ENCODE assay signal across 10 cellular contexts in the genomic region with DNA sequence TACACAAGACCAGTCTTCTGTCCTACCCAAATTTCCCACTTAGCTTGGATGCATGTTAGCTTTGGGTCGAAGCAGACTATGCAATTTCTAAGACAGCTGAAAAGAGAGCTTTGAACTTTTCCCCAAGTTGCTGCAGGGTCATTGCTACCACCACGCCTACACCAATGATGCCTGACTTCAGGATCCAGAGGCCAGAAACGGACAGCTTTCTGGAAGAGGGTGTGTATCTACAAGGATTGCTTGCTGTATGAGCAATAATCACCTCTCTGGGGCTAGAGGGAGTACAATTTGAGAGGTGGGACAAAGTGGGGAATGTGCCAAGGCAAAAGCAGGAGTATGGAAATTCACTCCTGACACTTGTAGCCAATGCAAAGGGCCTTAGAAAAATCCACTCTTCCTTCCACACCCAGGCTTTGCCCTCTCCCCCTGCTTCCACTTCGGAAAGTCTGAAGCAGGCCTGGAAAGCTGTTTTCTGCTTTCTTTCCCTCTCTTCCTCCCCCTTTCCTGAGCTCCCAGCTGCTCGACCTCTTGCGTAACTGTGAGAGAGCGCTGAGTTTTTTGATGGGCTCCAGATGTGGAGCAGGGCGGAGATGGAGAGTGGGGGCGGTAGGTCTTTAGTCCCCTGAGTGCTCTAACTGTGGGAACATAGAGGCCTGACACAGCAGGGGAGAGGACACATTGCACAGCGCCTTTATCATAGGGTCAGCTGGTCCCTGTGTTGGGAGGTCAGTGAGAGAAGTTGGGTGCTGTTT. TPM values are rescaled to one million over a fixed set of nuclear protein-coding genes. Genes with fewer than 3 reads are reported as not detected.
A peak's percentile ranks its signal among the peaks of the same experiment; 100 is the strongest.
DNase-seq lines count a peak whose midpoint lies in the region; ATAC-seq, FAIRE-seq and TF ChIP-seq lines count a peak whose summit lies in the region.
"Had no signal": no experiment of that assay in that cellular context is flagged by ENCODE, and none has a peak within 500 bp of the region (broad histone marks: within the 10 kb centered on the region; RNA-seq: fewer than 3 reads in every experiment).

No MANE protein-coding gene starts in this region.

- H3K4me1 ChIP-seq in HepG2 (ENCODE audit: insufficient read depth, low read length) = peaks cover 39% of the 10 kb centered on the region
- H3K4me1 ChIP-seq in subcutaneous abdominal adipose tissue (ENCODE audit: control insufficient read depth in 5 of 5, insufficient read depth in 5 of 5, low read length in 5 of 5) = peaks cover 37 to 81% (median 69%) of the 10 kb centered on the region in 5 donors

- no peak for FAIRE-seq in HepG2 (lab: Jason Lieb, UNC)

- no peak for TF ChIP-seq POLR2A in HepG2 (IDR thresholded peaks at IDR 0.05; ENCODE audit: insufficient read depth in 1 of 2, low read depth in 2 of 2, low read length in 2 of 2)

- DNase-seq in HCEC 1CT (peak; percentile 93), cardiac fibroblast (ENCODE audit: low read depth in 2 of 2) (peak; percentile 97), HepG2 (ENCODE audit: low spot score) (peak; percentile 41), NCI-H1105 (lab: John Stamatoyannopoulos, UW) (no peak), NCI-H526 (lab: John Stamatoyannopoulos, UW) (no peak), NCI-H510A treated with DMSO at 0.1 percent for 48 hours (lab: John Stamatoyannopoulos, UW) (no peak)
- DNase-seq: activated CD4-positive, CD25-positive, alpha-beta regulatory T cell treated with anti-CD3 and anti-CD28 coated beads, Interleukin-2, amount 50 U/mL, for 72 hours had no signal

- no TSS peak for BruUV-seq in HepG2 (replicated peaks; lab: Mats Ljungman, UMichigan)

- H3K27me3 ChIP-seq in HepG2 (ENCODE audit: control insufficient read depth in 1 of 2, insufficient read depth in 2 of 2, low read length in 2 of 2) (peaks cover 0 to 6% of the 10 kb centered on the region in 2 experiments; a peak in 1 of 5 replicates), subcutaneous abdominal adipose tissue (ENCODE audit: control insufficient read depth in 5 of 5, insufficient read depth in 4 of 5, low read length in 5 of 5) (peaks cover 0 to 3% (median 0%) of the 10 kb centered on the region in 5 donors)

- H3K4me3 ChIP-seq in cardiac fibroblast (replicated peaks in 1 of 2; ENCODE audit: low read depth in 2 of 2, low read length in 2 of 2) (no peak overlapping the region), HepG2 (replicated peaks in 1 of 3; ENCODE audit: insufficient read depth in 1 of 3, low read depth in 2 of 3, low read length in 3 of 3) (peak overlapping the region in 1 of 3 experiments; percentile 32; a peak in 2 of 6 replicates), subcutaneous abdominal adipose tissue (ENCODE audit: low read depth in 1 of 5, low read length in 5 of 5) (peak overlapping the region in 2 of 5 donors; percentile 23 to 30)

- H3K27ac ChIP-seq in HepG2 (ENCODE audit: extremely low read length, insufficient read depth, low read length) (no peak overlapping the region), subcutaneous abdominal adipose tissue (ENCODE audit: low read depth, low read length) (peak overlapping the region; percentile 83)

- no peaks in the 10 kb centered on the region for H3K79me2 ChIP-seq in HepG2 (ENCODE audit: insufficient read depth, low read length)

- WGBS in HepG2 (ENCODE audit: low lambda C conversion rate) = 5% methylated on average over 9 of the region's 10 CpGs

- CTCF ChIA-PET in HepG2 (lab: Yijun Ruan, JAX; ENCODE audit: low intra/inter-chr PET ratio, low total read pairs) = no interaction called here

- H3K4me2 ChIP-seq in HepG2 (ENCODE audit: low read depth, low read length) = peak overlapping the region; percentile 91

- POLR2A ChIA-PET in HepG2 (lab: Yijun Ruan, JAX) = interaction anchor here (2.5 to 6.9 kb wide), 2 partner anchors 16 to 33 kb away, joined by 9 to 83 read pairs; a partner anchor contains a TSS

- H3K36me3 ChIP-seq in HepG2 (replicated peaks in 1 of 2; ENCODE audit: control insufficient read depth in 1 of 2, insufficient read depth in 2 of 2, low read length in 2 of 2) (peaks cover 3 to 17% of the 10 kb centered on the region in 2 experiments), subcutaneous abdominal adipose tissue (ENCODE audit: control insufficient read depth in 5 of 5, insufficient read depth in 5 of 5, low read length in 5 of 5) (peaks cover 10 to 22% (median 17%) of the 10 kb centered on the region in 5 donors)

- no peaks in the 10 kb centered on the region for H4K20me1 ChIP-seq in HepG2 (ENCODE audit: insufficient read depth, low read length)

- no peak for TF ChIP-seq RAD21 in HepG2 (CRISPR knock-in tag; IDR thresholded peaks at IDR 0.05)

- ATAC-seq in HepG2 (peak; percentile 15), HG03565 (IDR thresholded peaks at IDR 0.05; ENCODE audit: unreplicated experiment) (no peak)

- no peak overlapping the region for H3K9ac ChIP-seq in HepG2 (ENCODE audit: insufficient read depth, low read depth, low read length)
- peak overlapping the region in 2 of 5 donors; percentile 22 to 51 for H3K9ac ChIP-seq in subcutaneous abdominal adipose tissue (ENCODE audit: low read length in 5 of 5)

- H3K9me3 ChIP-seq in HepG2 (ENCODE audit: low read length) (no peaks in the 10 kb centered on the region), subcutaneous abdominal adipose tissue (ENCODE audit: control insufficient read depth in 5 of 5, low read length in 5 of 5) (no peaks in the 10 kb centered on the region)

- no peak overlapping the region for H2AFZ ChIP-seq in HepG2 (ENCODE audit: low read length)

- in situ Hi-C loops in HepG2 (cut with HindIII; ENCODE audit: extremely low pct_ligation_motif_present, low pct_unique_long_range_greater_than_20kb) = no loop called here

- TF ChIP-seq EP300 in HepG2 (IDR thresholded peaks at IDR 0.05; ENCODE audit: low read depth in 2 of 2, low read length in 2 of 2) (no peak), HepG2 (CRISPR knock-in tag; IDR thresholded peaks at IDR 0.05; ENCODE audit: borderline replicate concordance) (no peak)

- TF ChIP-seq CTCF in cardiac fibroblast (IDR thresholded peaks at IDR 0.05; ENCODE audit: low read depth, low read length) = no peak
- TF ChIP-seq CTCF in HepG2 (CRISPR knock-in tag; IDR thresholded peaks at IDR 0.05) = no peak

- intact Hi-C loops in HepG2 (cut with micrococcal nuclease; ENCODE audit: unreplicated experiment) = loop anchor here (5.0 kb wide), 1 partner anchor 33 kb away; a partner anchor contains a TSS

RNA-seq across cellular contexts. Expression of a gene that starts 2.1 kb away (rescaled TPM):
- 9.9 and 13.8 TPM in 2 replicates for total RNA-seq in HepG2 (2016; rRNA removed; fragmentation: Illumina TruSeq; extraction: Trizol)
- 3.6 and 5.0 TPM in 2 replicates for total RNA-seq in HepG2 (2016; cell fraction: cytosol; rRNA removed; fragmentation: Illumina TruSeq; extraction: Trizol; ENCODE audit: low read depth)
- total RNA-seq in HepG2 (2016; cell fraction: insoluble cytoplasmic fraction; rRNA removed; fragmentation: Illumina TruSeq; extraction: Trizol) = 7.9 and 11.9 TPM in 2 replicates
- total RNA-seq in HepG2 (2016; cell fraction: membrane; rRNA removed; fragmentation: Illumina TruSeq; extraction: Trizol) = 7.7 and 8.9 TPM in 2 replicates
- 12.4 and 22.0 TPM in 2 replicates for total RNA-seq in HepG2 (2016; cell fraction: nucleus; rRNA removed; fragmentation: Illumina TruSeq; extraction: Trizol)
- 14.2 and 18.3 TPM in 2 replicates for polyA plus RNA-seq in HepG2 (2011; rRNA removed)
- 9.1 and 10.7 TPM in 2 replicates for polyA plus RNA-seq in HepG2 (2011; cell fraction: cytosol; rRNA removed)
- polyA plus RNA-seq in HepG2 (2011; cell fraction: nucleus; rRNA removed) = 57.1 and 61.1 TPM in 2 replicates
- polyA plus RNA-seq in HepG2 (2012) = 7.5 and 8.6 TPM in 2 replicates
- 1.4 TPM in 2 replicates for polyA plus RNA-seq in HepG2 (2016; cell fraction: cytosol; fragmentation: Illumina TruSeq; extraction: Trizol; ENCODE audit: low read depth)
- polyA plus RNA-seq in HepG2 (2016; cell fraction: insoluble cytoplasmic fraction; fragmentation: Illumina TruSeq; extraction: Trizol; ENCODE audit: low read depth) = 7.3 and 8.6 TPM in 2 replicates
- 2.1 and 2.9 TPM in 2 replicates for polyA plus RNA-seq in HepG2 (2016; cell fraction: membrane; fragmentation: Illumina TruSeq; extraction: Trizol; ENCODE audit: low read depth)
- polyA plus RNA-seq in HepG2 (2016; cell fraction: nucleus; fragmentation: Illumina TruSeq; extraction: Trizol; ENCODE audit: insufficient read depth, low read depth) = 34.7 and 36.2 TPM in 2 replicates
- 17.4 and 33.6 TPM in 2 replicates for polyA minus RNA-seq in HepG2 (2011; rRNA and poly(A)+ RNA removed; ENCODE audit: low replicate concordance)
- polyA minus RNA-seq in HepG2 (2011; cell fraction: cytosol; rRNA and poly(A)+ RNA removed) = 12.5 and 14.8 TPM in 2 replicates
- polyA minus RNA-seq in HepG2 (2011; cell fraction: nucleus; rRNA and poly(A)+ RNA removed) = 33.9 and 34.2 TPM in 2 replicates
- polyA plus RNA-seq: IgD-negative memory B cell had no signal

RNA-seq across cellular contexts. Expression of a gene that starts 33.1 kb away (rescaled TPM):
- 148 and 215 TPM in 2 replicates for total RNA-seq in HepG2 (2016; rRNA removed; fragmentation: Illumina TruSeq; extraction: Trizol)
- total RNA-seq in HepG2 (2016; cell fraction: cytosol; rRNA removed; fragmentation: Illumina TruSeq; extraction: Trizol; ENCODE audit: low read depth) = 21.7 and 21.9 TPM in 2 replicates
- 143 and 206 TPM in 2 replicates for total RNA-seq in HepG2 (2016; cell fraction: insoluble cytoplasmic fraction; rRNA removed; fragmentation: Illumina TruSeq; extraction: Trizol)
- total RNA-seq in HepG2 (2016; cell fraction: membrane; rRNA removed; fragmentation: Illumina TruSeq; extraction: Trizol) = 62.1 and 63.9 TPM in 2 replicates
- 61.5 and 78.3 TPM in 2 replicates for total RNA-seq in HepG2 (2016; cell fraction: nucleus; rRNA removed; fragmentation: Illumina TruSeq; extraction: Trizol)
- 143 and 200 TPM in 2 replicates for polyA plus RNA-seq in HepG2 (2011; rRNA removed)
- polyA plus RNA-seq in HepG2 (2011; cell fraction: cytosol; rRNA removed) = 147 and 192 TPM in 2 replicates
- polyA plus RNA-seq in HepG2 (2011; cell fraction: nucleus; rRNA removed) = 33.6 and 35.8 TPM in 2 replicates
- 80.9 and 111 TPM in 2 replicates for polyA plus RNA-seq in HepG2 (2012)
- 9.1 and 10.1 TPM in 2 replicates for polyA plus RNA-seq in HepG2 (2016; cell fraction: cytosol; fragmentation: Illumina TruSeq; extraction: Trizol; ENCODE audit: low read depth)
- polyA plus RNA-seq in HepG2 (2016; cell fraction: insoluble cytoplasmic fraction; fragmentation: Illumina TruSeq; extraction: Trizol; ENCODE audit: low read depth) = 221 and 222 TPM in 2 replicates
- 36.4 and 39.3 TPM in 2 replicates for polyA plus RNA-seq in HepG2 (2016; cell fraction: membrane; fragmentation: Illumina TruSeq; extraction: Trizol; ENCODE audit: low read depth)
- polyA plus RNA-seq in HepG2 (2016; cell fraction: nucleus; fragmentation: Illumina TruSeq; extraction: Trizol; ENCODE audit: insufficient read depth, low read depth) = 95.2 and 101 TPM in 2 replicates
- 78.7 and 166 TPM in 2 replicates for polyA minus RNA-seq in HepG2 (2011; rRNA and poly(A)+ RNA removed; ENCODE audit: low replicate concordance)
- polyA minus RNA-seq in HepG2 (2011; cell fraction: cytosol; rRNA and poly(A)+ RNA removed) = 105 and 121 TPM in 2 replicates
- 31.7 and 41.9 TPM in 2 replicates for polyA minus RNA-seq in HepG2 (2011; cell fraction: nucleus; rRNA and poly(A)+ RNA removed)

RNA-seq across cellular contexts. Expression of a gene that starts 39.6 kb away (rescaled TPM):
- 15.4 and 23.9 TPM in 2 replicates for total RNA-seq in HepG2 (2016; rRNA removed; fragmentation: Illumina TruSeq; extraction: Trizol)
- total RNA-seq in HepG2 (2016; cell fraction: cytosol; rRNA removed; fragmentation: Illumina TruSeq; extraction: Trizol; ENCODE audit: low read depth) = 12.4 and 18.8 TPM in 2 replicates
- 14.7 and 23.4 TPM in 2 replicates for total RNA-seq in HepG2 (2016; cell fraction: insoluble cytoplasmic fraction; rRNA removed; fragmentation: Illumina TruSeq; extraction: Trizol)
- total RNA-seq in HepG2 (2016; cell fraction: membrane; rRNA removed; fragmentation: Illumina TruSeq; extraction: Trizol) = 10.2 and 11.5 TPM in 2 replicates
- 7.4 and 8.0 TPM in 2 replicates for total RNA-seq in HepG2 (2016; cell fraction: nucleus; rRNA removed; fragmentation: Illumina TruSeq; extraction: Trizol)
- polyA plus RNA-seq in HepG2 (2011; rRNA removed) = 9.3 and 9.8 TPM in 2 replicates
- 8.2 and 9.6 TPM in 2 replicates for polyA plus RNA-seq in HepG2 (2011; cell fraction: cytosol; rRNA removed)
- 3.4 and 5.1 TPM in 2 replicates for polyA plus RNA-seq in HepG2 (2011; cell fraction: nucleus; rRNA removed)
- polyA plus RNA-seq in HepG2 (2012) = 5.8 and 8.4 TPM in 2 replicates
- 2.6 and 2.9 TPM in 2 replicates for polyA plus RNA-seq in HepG2 (2016; cell fraction: cytosol; fragmentation: Illumina TruSeq; extraction: Trizol; ENCODE audit: low read depth)
- polyA plus RNA-seq in HepG2 (2016; cell fraction: insoluble cytoplasmic fraction; fragmentation: Illumina TruSeq; extraction: Trizol; ENCODE audit: low read depth) = 20.5 and 21.3 TPM in 2 replicates
- polyA plus RNA-seq in HepG2 (2016; cell fraction: membrane; fragmentation: Illumina TruSeq; extraction: Trizol; ENCODE audit: low read depth) = 5.9 TPM in 2 replicates
- polyA plus RNA-seq in HepG2 (2016; cell fraction: nucleus; fragmentation: Illumina TruSeq; extraction: Trizol; ENCODE audit: insufficient read depth, low read depth) = 9.4 and 10.2 TPM in 2 replicates
- polyA minus RNA-seq in HepG2 (2011; rRNA and poly(A)+ RNA removed; ENCODE audit: low replicate concordance) = 9.5 and 19.1 TPM in 2 replicates
- 5.0 and 5.8 TPM in 2 replicates for polyA minus RNA-seq in HepG2 (2011; cell fraction: cytosol; rRNA and poly(A)+ RNA removed)
- polyA minus RNA-seq in HepG2 (2011; cell fraction: nucleus; rRNA and poly(A)+ RNA removed) = 4.4 and 6.0 TPM in 2 replicates

Comparison
In these comparisons a context has a peak if more than half of its experiments do, and no peak if none do; other contexts are left out.
1. DNase-seq: peak in HCEC 1CT (single experiment), cardiac fibroblast (2 of 2) and HepG2 (single experiment); none in NCI-H1105 (single experiment), NCI-H526 (0 of 2) and NCI-H510A treated with DMSO at 0.1 percent for 48 hours (single experiment).